In genomic region chr2:96695602-96696001, GRCh38 we compare ENCODE assay signal across 24 cellular contexts. TPM values are rescaled to one million over a fixed set of nuclear protein-coding genes. Genes with fewer than 3 reads are reported as not detected.
"Had no signal": no experiment of that assay in that cellular context is flagged by ENCODE, and none has a peak within 500 bp of the region (broad histone marks: within the 10 kb centered on the region; RNA-seq: fewer than 3 reads in every experiment).

No MANE protein-coding gene starts in this region.

- ATAC-seq: activated CD4-positive, CD25-positive, alpha-beta regulatory T cell treated with anti-CD3 and anti-CD28 coated beads, Interleukin-2, amount 50 U/mL, for 24 hours; activated naive CD4-positive, alpha-beta T cell treated with anti-CD3 and anti-CD28 coated beads, Interleukin-2, amount 50 U/mL, for 72 hours; esophagus mucosa; stimulated activated naive CD8-positive, alpha-beta T cell treated with anti-CD3 and anti-CD28 coated beads, Interleukin-15, Interleukin-2, amounts not matched to agents 100 U/mL and 50 U/mL, for 24 hours had no signal

- H3K9me3 ChIP-seq: left ventricle myocardium inferior, spleen had no signal

- H3K4me1 ChIP-seq: left ventricle myocardium inferior, spleen had no signal

- DNase-seq: activated CD4-positive, alpha-beta memory T cell treated with anti-CD3 and anti-CD28 coated beads, Interleukin-2, amount 10 ng/mL, durations not matched to agents 7 days and 5 days; activated CD4-positive, alpha-beta T cell treated with anti-CD3 and anti-CD28 coated beads, Interleukin-2, amount 10 ng/mL, durations not matched to agents 24 days and 14 days; activated gamma-delta T cell treated with Interleukin-2 at 50 U/mL for 16 hours; aorta; brain microvascular endothelial cell; caudate nucleus; effector CD8-positive, alpha-beta T cell; foreskin melanocyte; left ventricle myocardium inferior; mammary epithelial cell; occipital lobe; spleen; stimulated activated CD4-positive, alpha-beta T cell treated with anti-CD3 and anti-CD28 coated beads, Interleukin-4, amount 100 ng/mL, for 24 hours; stimulated activated naive CD8-positive, alpha-beta T cell treated with anti-CD3 and anti-CD28 coated beads, Interleukin-15, Interleukin-2, amounts not matched to agents 100 U/mL and 50 U/mL, for 24 hours had no signal

- H3K4me3 Mint-ChIP-seq: activated CD4-positive, alpha-beta memory T cell treated with anti-CD3 and anti-CD28 coated beads, Interleukin-2, amount 10 ng/mL, durations not matched to agents 7 days and 5 days; activated CD4-positive, alpha-beta T cell treated with anti-CD3 and anti-CD28 coated beads, Interleukin-2, amount 10 ng/mL, durations not matched to agents 24 days and 14 days; dendritic cell treated with granulocyte-macrophage colony-stimulating factor and Interleukin-4, amounts not matched to agents 40 ng/mL and 50 ng/mL, for 4 days; nephron had no signal

- FAIRE-seq: endothelial cell of umbilical vein had no signal

- H3K27ac ChIP-seq: brain microvascular endothelial cell, left ventricle myocardium inferior, spleen, VCaP had no signal

- H3K36me3 Mint-ChIP-seq: activated naive CD4-positive, alpha-beta T cell treated with anti-CD3 and anti-CD28 coated beads, Interleukin-2, amount 50 U/mL, for 72 hours had no signal

- H3K36me3 ChIP-seq: brain microvascular endothelial cell, left ventricle myocardium inferior had no signal

- H3K9me3 Mint-ChIP-seq: activated CD4-positive, alpha-beta memory T cell treated with anti-CD3 and anti-CD28 coated beads, Interleukin-2, amount 10 ng/mL, durations not matched to agents 7 days and 5 days; activated CD4-positive, alpha-beta T cell treated with anti-CD3 and anti-CD28 coated beads, Interleukin-2, amount 10 ng/mL, durations not matched to agents 24 days and 14 days; activated naive CD4-positive, alpha-beta T cell treated with anti-CD3 and anti-CD28 coated beads, Interleukin-2, amount 50 U/mL, for 72 hours; dendritic cell treated with granulocyte-macrophage colony-stimulating factor and Interleukin-4, amounts not matched to agents 40 ng/mL and 50 ng/mL, for 4 days; nephron had no signal

- H3K27me3 Mint-ChIP-seq: activated CD4-positive, alpha-beta memory T cell treated with anti-CD3 and anti-CD28 coated beads, Interleukin-2, amount 10 ng/mL, durations not matched to agents 7 days and 5 days; activated CD4-positive, alpha-beta T cell treated with anti-CD3 and anti-CD28 coated beads, Interleukin-2, amount 10 ng/mL, durations not matched to agents 24 days and 14 days; dendritic cell treated with granulocyte-macrophage colony-stimulating factor and Interleukin-4, amounts not matched to agents 40 ng/mL and 50 ng/mL, for 4 days had no signal

- H3K27me3 ChIP-seq: brain microvascular endothelial cell, spleen had no signal

- H3K27ac Mint-ChIP-seq: activated CD4-positive, alpha-beta memory T cell treated with anti-CD3 and anti-CD28 coated beads, Interleukin-2, amount 10 ng/mL, durations not matched to agents 7 days and 5 days; activated CD4-positive, alpha-beta T cell treated with anti-CD3 and anti-CD28 coated beads, Interleukin-2, amount 10 ng/mL, durations not matched to agents 24 days and 14 days; dendritic cell treated with granulocyte-macrophage colony-stimulating factor and Interleukin-4, amounts not matched to agents 40 ng/mL and 50 ng/mL, for 4 days; nephron had no signal

- H3K4me3 ChIP-seq: left ventricle myocardium inferior, spleen had no signal

- H3K4me1 Mint-ChIP-seq: activated CD4-positive, alpha-beta memory T cell treated with anti-CD3 and anti-CD28 coated beads, Interleukin-2, amount 10 ng/mL, durations not matched to agents 7 days and 5 days; activated CD4-positive, alpha-beta T cell treated with anti-CD3 and anti-CD28 coated beads, Interleukin-2, amount 10 ng/mL, durations not matched to agents 24 days and 14 days; nephron had no signal

RNA-seq across cellular contexts. Expression of gene FER1L5, which starts 53.0 kb away (rescaled TPM):
- total RNA-seq: activated CD4-positive, alpha-beta memory T cell treated with anti-CD3 and anti-CD28 coated beads, Interleukin-2, amount 10 ng/mL, durations not matched to agents 7 days and 5 days; activated CD4-positive, alpha-beta T cell treated with anti-CD3 and anti-CD28 coated beads, Interleukin-2, amount 10 ng/mL, durations not matched to agents 24 days and 14 days; activated naive CD4-positive, alpha-beta T cell treated with anti-CD3 and anti-CD28 coated beads, Interleukin-2, amount 50 U/mL, for 72 hours; endothelial cell of umbilical vein; myocyte; subcutaneous adipose tissue; T-helper 2 cell treated with Interferon-gamma antibody and Interleukin-4, amounts not matched to agents 100 ng/mL and 5 ng/mL, for 36 hours had no signal
- polyA plus RNA-seq: endothelial cell of umbilical vein had no signal
